In the genomic region with DNA sequence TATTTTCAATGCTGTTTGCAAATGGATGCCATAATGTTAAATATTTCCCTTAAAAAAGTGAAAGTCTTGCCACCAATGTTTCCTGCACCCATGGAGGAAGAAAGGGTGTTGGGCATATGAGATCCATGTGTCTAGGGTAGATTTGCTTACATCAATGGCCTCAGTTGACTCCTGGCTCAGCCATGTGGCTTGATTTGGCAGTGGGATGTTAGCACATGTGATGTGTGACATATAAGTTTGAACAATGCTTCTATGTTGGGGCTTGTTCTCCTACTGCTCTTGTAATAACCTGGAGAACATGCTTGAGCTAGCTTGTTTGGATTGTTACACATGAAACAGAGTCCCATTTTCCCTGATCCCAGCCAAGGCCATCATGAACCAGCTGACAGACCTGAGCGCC, we compare ENCODE assay signal across 27 cellular contexts.
"Had no signal": no experiment of that assay in that cellular context is flagged by ENCODE, and none has a peak within 500 bp of the region (broad histone marks: within the 10 kb centered on the region; RNA-seq: fewer than 3 reads in every experiment).

No MANE protein-coding gene starts in this region.

- DNase-seq: stimulated activated CD4-positive, alpha-beta T cell treated with anti-CD3 and anti-CD28 coated beads, Interleukin-2, amount 100 ng/mL, for 48 hours; stimulated activated CD4-positive, alpha-beta T cell treated with anti-CD3 and anti-CD28 coated beads, Interleukin-4, amount 100 ng/mL, for 1 hour; stimulated activated CD4-positive, alpha-beta T cell treated with anti-CD3 and anti-CD28 coated beads, Interleukin-4, amount 100 ng/mL, for 24 hours; stimulated activated CD4-positive, alpha-beta T cell treated with anti-CD3 and anti-CD28 coated beads, Interleukin-4, amount 100 ng/mL, for 4 hours; stimulated activated CD8-positive, alpha-beta memory T cell treated with anti-CD3 and anti-CD28 coated beads, Interleukin-4, amount 100 ng/mL, for 48 hours; stimulated activated naive B cell treated with anti-CD40 and anti-IgM and Interleukin-4, amounts not matched to agents 10 μg/mL and 1 μg/mL and 100 μg/mL, for 72 hours; stimulated activated naive CD4-positive, alpha-beta T cell; stimulated activated naive CD4-positive, alpha-beta T cell treated with Interleukin-2 at 50 U/mL for 16 hours; stimulated activated naive CD8-positive, alpha-beta T cell treated with anti-CD3 and anti-CD28 coated beads, Interleukin-15, amount 100 ng/mL, for 72 hours; stimulated activated naive CD8-positive, alpha-beta T cell treated with anti-CD3 and anti-CD28 coated beads, Interleukin-15, Interleukin-2, amounts not matched to agents 100 U/mL and 50 U/mL, for 24 hours; stomach; substantia nigra; testis; thyroid gland; tibial artery; transverse colon; trophoblast cell; upper lobe of left lung; upper lobe of right lung had no signal

- FAIRE-seq: urothelium cell line had no signal

- H3K4me1 ChIP-seq: stomach, testis, thyroid gland, tibial artery, tibial nerve, transverse colon, upper lobe of left lung, upper lobe of right lung, uterus had no signal

- H3K9me3 ChIP-seq: stomach, suprapubic skin, testis, thoracic aorta, thyroid gland, tibial artery, tibial nerve, transverse colon, upper lobe of left lung, upper lobe of right lung, uterus, vagina had no signal

- H3K36me3 ChIP-seq: stomach, suprapubic skin, thoracic aorta, thyroid gland, tibial artery, tibial nerve, transverse colon, upper lobe of left lung, upper lobe of right lung, uterus, vagina had no signal

- H3K27me3 ChIP-seq: stomach, suprapubic skin, testis, thyroid gland, tibial artery, tibial nerve, transverse colon, upper lobe of left lung, upper lobe of right lung, uterus, vagina had no signal

- ATAC-seq: stimulated activated effector memory CD8-positive, alpha-beta T cell treated with anti-CD3 and anti-CD28 coated beads, Interleukin-12 subunit alpha, Interleukin-12 subunit beta, amount 100 ng/mL, for 72 hours; stimulated activated memory B cell treated with anti-CD40 and anti-IgM and Interleukin-4, amounts not matched to agents 10 μg/mL and 1 μg/mL and 100 μg/mL, for 72 hours; stimulated activated naive B cell treated with anti-CD40 and anti-IgM and Interleukin-4, amounts not matched to agents 10 μg/mL and 1 μg/mL and 100 μg/mL, for 72 hours; stimulated activated naive CD8-positive, alpha-beta T cell treated with anti-CD3 and anti-CD28 coated beads, Interleukin-15, amount 100 ng/mL, for 72 hours; stimulated activated naive CD8-positive, alpha-beta T cell treated with anti-CD3 and anti-CD28 coated beads, Interleukin-15, Interleukin-2, amounts not matched to agents 100 U/mL and 50 U/mL, for 24 hours; upper lobe of right lung had no signal

- H3K27ac ChIP-seq: stomach, testis, thoracic aorta, thyroid gland, tibial artery, tibial nerve, transverse colon, upper lobe of left lung, upper lobe of right lung, uterus, vagina had no signal

- H3K4me3 ChIP-seq: stomach, suprapubic skin, testis, thoracic aorta, thyroid gland, tibial artery, tibial nerve, transverse colon, upper lobe of left lung, upper lobe of right lung, uterus, vagina had no signal
